ENCODE assay signal across 1 cellular context in the genomic region with DNA sequence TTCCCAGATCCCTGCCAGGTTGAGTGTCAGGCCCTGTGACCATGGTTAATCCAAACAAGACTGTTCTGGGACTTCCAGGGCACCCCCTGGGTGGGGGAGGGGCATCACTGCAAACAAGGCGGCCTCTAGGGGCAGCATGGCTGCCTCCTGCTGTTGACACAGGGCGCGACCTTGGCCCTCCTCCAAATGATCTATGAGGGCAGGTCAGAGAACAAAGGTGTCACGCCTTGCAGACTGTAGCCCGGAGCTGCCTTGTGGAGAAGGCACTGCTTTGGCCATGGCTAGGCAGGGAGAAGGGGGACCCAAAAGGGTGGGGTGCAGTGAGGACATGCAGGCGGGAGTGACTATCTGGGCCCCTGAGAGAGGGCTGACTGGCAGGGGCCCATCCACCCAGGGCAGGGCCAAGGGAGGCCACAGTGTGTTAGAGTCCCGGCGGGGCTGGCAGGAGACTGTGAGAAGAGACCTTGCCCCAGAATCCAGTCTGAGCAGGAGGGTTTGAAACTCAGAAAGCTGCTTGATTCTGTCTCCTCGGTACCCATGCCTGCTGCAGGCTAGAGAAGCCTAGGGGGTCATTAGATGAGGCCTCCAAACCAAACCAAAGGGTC.
TF ChIP-seq lines count a peak whose summit lies in the region.

No MANE protein-coding gene starts in this region.

TF ChIP-seq in HepG2, 621 proteins besides CTCF, POLR2A, EP300 and RAD21 (continued from another document and continues in another):
- TF ChIP-seq, protein P1, sequence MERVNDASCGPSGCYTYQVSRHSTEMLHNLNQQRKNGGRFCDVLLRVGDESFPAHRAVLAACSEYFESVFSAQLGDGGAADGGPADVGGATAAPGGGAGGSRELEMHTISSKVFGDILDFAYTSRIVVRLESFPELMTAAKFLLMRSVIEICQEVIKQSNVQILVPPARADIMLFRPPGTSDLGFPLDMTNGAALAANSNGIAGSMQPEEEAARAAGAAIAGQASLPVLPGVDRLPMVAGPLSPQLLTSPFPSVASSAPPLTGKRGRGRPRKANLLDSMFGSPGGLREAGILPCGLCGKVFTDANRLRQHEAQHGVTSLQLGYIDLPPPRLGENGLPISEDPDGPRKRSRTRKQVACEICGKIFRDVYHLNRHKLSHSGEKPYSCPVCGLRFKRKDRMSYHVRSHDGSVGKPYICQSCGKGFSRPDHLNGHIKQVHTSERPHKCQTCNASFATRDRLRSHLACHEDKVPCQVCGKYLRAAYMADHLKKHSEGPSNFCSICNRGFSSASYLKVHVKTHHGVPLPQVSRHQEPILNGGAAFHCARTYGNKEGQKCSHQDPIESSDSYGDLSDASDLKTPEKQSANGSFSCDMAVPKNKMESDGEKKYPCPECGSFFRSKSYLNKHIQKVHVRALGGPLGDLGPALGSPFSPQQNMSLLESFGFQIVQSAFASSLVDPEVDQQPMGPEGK (CRISPR knock-in tag; IDR thresholded peaks at IDR 0.05) = peak; percentile 95
- TF ChIP-seq, protein P2, sequence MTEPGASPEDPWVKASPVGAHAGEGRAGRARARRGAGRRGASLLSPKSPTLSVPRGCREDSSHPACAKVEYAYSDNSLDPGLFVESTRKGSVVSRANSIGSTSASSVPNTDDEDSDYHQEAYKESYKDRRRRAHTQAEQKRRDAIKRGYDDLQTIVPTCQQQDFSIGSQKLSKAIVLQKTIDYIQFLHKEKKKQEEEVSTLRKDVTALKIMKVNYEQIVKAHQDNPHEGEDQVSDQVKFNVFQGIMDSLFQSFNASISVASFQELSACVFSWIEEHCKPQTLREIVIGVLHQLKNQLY (CRISPR knock-in tag; IDR thresholded peaks at IDR 0.05) = peak; percentile 96
- peak; percentile 66; the same call in 1 of the 2 replicates for TF ChIP-seq ZBTB38 (CRISPR knock-in tag; IDR thresholded peaks at IDR 0.05)
- TF ChIP-seq, protein P3, sequence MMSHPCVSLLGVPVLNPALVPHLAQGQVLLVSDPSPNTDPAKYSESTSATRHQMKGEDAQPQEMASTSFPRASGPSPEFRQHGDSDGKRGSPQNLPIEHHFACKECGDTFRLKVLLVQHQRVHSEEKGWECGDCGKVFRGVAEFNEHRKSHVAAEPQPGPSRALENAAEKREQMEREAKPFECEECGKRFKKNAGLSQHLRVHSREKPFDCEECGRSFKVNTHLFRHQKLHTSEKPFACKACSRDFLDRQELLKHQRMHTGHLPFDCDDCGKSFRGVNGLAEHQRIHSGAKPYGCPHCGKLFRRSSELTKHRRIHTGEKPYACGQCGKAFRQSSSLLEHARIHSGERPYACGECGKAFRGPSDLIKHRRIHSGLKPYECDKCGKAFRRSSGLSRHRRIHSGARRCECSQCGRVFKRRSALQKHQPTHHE (CRISPR knock-in tag; IDR thresholded peaks at IDR 0.05; ENCODE audit: borderline replicate concordance) = no peak
- peak; percentile 74; the same call in 1 of the 2 replicates for TF ChIP-seq ZNF749 (CRISPR knock-in tag; IDR thresholded peaks at IDR 0.05; ENCODE audit: borderline replicate concordance)
- TF ChIP-seq, protein P4, sequence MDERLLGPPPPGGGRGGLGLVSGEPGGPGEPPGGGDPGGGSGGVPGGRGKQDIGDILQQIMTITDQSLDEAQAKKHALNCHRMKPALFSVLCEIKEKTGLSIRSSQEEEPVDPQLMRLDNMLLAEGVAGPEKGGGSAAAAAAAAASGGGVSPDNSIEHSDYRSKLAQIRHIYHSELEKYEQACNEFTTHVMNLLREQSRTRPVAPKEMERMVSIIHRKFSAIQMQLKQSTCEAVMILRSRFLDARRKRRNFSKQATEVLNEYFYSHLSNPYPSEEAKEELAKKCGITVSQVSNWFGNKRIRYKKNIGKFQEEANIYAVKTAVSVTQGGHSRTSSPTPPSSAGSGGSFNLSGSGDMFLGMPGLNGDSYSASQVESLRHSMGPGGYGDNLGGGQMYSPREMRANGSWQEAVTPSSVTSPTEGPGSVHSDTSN (CRISPR knock-in tag; IDR thresholded peaks at IDR 0.05) = no peak; the same call in 1 of the 2 replicates
- TF ChIP-seq SOX13 (IDR thresholded peaks at IDR 0.05) = peak; percentile 87
- TF ChIP-seq SOX13 (CRISPR knock-in tag; conservative IDR thresholded peaks at IDR 0.05 in 1 of 2, IDR thresholded peaks at IDR 0.05 in 1 of 2) = peak in 1 of 2 experiments; percentile 97; a peak in 2 of 4 replicates
- peak; percentile 95 for TF ChIP-seq FOXO1 (CRISPR knock-in tag; IDR thresholded peaks at IDR 0.05)
- TF ChIP-seq SAP130 (CRISPR knock-in tag; IDR thresholded peaks at IDR 0.05; ENCODE audit: low read depth) = peak; percentile 87
- TF ChIP-seq, protein P5, sequence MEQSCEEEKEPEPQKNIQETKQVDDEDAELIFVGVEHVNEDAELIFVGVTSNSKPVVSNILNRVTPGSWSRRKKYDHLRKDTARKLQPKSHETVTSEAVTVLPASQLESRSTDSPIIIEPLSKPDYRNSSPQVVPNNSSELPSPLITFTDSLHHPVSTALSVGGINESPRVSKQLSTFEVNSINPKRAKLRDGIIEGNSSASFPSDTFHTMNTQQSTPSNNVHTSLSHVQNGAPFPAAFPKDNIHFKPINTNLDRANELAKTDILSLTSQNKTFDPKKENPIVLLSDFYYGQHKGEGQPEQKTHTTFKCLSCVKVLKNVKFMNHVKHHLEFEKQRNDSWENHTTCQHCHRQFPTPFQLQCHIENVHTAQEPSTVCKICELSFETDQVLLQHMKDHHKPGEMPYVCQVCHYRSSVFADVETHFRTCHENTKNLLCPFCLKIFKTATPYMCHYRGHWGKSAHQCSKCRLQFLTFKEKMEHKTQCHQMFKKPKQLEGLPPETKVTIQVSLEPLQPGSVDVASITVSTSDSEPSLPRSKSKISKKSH (CRISPR knock-in tag; IDR thresholded peaks at IDR 0.05; ENCODE audit: borderline replicate concordance) = peak; percentile 72; the same call in 1 of the 2 replicates
- TF ChIP-seq ZNF232 (CRISPR knock-in tag; IDR thresholded peaks at IDR 0.05; ENCODE audit: borderline replicate concordance) = peak; percentile 57; the same call in 1 of the 2 replicates
- 0 out of 2 replicates have a peak, but pooled peaks have one; percentile 36 for TF ChIP-seq MAFG (CRISPR knock-in tag; IDR thresholded peaks at IDR 0.05)
- no peak for TF ChIP-seq AGO2 (optimal IDR thresholded peaks at IDR 0.05; ENCODE audit: low read depth, low read length)
- TF ChIP-seq, protein P6, sequence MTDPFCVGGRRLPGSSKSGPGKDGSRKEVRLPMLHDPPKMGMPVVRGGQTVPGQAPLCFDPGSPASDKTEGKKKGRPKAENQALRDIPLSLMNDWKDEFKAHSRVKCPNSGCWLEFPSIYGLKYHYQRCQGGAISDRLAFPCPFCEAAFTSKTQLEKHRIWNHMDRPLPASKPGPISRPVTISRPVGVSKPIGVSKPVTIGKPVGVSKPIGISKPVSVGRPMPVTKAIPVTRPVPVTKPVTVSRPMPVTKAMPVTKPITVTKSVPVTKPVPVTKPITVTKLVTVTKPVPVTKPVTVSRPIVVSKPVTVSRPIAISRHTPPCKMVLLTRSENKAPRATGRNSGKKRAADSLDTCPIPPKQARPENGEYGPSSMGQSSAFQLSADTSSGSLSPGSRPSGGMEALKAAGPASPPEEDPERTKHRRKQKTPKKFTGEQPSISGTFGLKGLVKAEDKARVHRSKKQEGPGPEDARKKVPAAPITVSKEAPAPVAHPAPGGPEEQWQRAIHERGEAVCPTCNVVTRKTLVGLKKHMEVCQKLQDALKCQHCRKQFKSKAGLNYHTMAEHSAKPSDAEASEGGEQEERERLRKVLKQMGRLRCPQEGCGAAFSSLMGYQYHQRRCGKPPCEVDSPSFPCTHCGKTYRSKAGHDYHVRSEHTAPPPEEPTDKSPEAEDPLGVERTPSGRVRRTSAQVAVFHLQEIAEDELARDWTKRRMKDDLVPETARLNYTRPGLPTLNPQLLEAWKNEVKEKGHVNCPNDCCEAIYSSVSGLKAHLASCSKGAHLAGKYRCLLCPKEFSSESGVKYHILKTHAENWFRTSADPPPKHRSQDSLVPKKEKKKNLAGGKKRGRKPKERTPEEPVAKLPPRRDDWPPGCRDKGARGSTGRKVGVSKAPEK (CRISPR knock-in tag; IDR thresholded peaks at IDR 0.05; ENCODE audit: borderline replicate concordance) = peak; percentile 92; the same call in 1 of the 2 replicates
- no peak for TF ChIP-seq ZNF713 (CRISPR knock-in tag; IDR thresholded peaks at IDR 0.05)
- TF ChIP-seq, protein P7, sequence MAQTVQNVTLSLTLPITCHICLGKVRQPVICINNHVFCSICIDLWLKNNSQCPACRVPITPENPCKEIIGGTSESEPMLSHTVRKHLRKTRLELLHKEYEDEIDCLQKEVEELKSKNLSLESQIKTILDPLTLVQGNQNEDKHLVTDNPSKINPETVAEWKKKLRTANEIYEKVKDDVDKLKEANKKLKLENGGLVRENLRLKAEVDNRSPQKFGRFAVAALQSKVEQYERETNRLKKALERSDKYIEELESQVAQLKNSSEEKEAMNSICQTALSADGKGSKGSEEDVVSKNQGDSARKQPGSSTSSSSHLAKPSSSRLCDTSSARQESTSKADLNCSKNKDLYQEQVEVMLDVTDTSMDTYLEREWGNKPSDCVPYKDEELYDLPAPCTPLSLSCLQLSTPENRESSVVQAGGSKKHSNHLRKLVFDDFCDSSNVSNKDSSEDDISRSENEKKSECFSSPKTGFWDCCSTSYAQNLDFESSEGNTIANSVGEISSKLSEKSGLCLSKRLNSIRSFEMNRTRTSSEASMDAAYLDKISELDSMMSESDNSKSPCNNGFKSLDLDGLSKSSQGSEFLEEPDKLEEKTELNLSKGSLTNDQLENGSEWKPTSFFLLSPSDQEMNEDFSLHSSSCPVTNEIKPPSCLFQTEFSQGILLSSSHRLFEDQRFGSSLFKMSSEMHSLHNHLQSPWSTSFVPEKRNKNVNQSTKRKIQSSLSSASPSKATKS (CRISPR knock-in tag; IDR thresholded peaks at IDR 0.05) = peak; percentile 95; the same call in 1 of the 2 replicates
- TF ChIP-seq MYC (CRISPR knock-in tag; IDR thresholded peaks at IDR 0.05; ENCODE audit: borderline replicate concordance) = peak; percentile 94
- TF ChIP-seq, protein P8, sequence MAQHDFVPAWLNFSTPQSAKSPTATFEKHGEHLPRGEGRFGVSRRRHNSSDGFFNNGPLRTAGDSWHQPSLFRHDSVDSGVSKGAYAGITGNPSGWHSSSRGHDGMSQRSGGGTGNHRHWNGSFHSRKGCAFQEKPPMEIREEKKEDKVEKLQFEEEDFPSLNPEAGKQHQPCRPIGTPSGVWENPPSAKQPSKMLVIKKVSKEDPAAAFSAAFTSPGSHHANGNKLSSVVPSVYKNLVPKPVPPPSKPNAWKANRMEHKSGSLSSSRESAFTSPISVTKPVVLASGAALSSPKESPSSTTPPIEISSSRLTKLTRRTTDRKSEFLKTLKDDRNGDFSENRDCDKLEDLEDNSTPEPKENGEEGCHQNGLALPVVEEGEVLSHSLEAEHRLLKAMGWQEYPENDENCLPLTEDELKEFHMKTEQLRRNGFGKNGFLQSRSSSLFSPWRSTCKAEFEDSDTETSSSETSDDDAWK (CRISPR knock-in tag; IDR thresholded peaks at IDR 0.05) = no peak
- TF ChIP-seq ZNF225 (CRISPR knock-in tag; IDR thresholded peaks at IDR 0.05) = peak; percentile 53; the same call in 1 of the 2 replicates
- TF ChIP-seq, protein P9, sequence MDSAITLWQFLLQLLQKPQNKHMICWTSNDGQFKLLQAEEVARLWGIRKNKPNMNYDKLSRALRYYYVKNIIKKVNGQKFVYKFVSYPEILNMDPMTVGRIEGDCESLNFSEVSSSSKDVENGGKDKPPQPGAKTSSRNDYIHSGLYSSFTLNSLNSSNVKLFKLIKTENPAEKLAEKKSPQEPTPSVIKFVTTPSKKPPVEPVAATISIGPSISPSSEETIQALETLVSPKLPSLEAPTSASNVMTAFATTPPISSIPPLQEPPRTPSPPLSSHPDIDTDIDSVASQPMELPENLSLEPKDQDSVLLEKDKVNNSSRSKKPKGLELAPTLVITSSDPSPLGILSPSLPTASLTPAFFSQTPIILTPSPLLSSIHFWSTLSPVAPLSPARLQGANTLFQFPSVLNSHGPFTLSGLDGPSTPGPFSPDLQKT (CRISPR knock-in tag; IDR thresholded peaks at IDR 0.05; ENCODE audit: borderline replicate concordance) = no peak
- TF ChIP-seq, protein P10, sequence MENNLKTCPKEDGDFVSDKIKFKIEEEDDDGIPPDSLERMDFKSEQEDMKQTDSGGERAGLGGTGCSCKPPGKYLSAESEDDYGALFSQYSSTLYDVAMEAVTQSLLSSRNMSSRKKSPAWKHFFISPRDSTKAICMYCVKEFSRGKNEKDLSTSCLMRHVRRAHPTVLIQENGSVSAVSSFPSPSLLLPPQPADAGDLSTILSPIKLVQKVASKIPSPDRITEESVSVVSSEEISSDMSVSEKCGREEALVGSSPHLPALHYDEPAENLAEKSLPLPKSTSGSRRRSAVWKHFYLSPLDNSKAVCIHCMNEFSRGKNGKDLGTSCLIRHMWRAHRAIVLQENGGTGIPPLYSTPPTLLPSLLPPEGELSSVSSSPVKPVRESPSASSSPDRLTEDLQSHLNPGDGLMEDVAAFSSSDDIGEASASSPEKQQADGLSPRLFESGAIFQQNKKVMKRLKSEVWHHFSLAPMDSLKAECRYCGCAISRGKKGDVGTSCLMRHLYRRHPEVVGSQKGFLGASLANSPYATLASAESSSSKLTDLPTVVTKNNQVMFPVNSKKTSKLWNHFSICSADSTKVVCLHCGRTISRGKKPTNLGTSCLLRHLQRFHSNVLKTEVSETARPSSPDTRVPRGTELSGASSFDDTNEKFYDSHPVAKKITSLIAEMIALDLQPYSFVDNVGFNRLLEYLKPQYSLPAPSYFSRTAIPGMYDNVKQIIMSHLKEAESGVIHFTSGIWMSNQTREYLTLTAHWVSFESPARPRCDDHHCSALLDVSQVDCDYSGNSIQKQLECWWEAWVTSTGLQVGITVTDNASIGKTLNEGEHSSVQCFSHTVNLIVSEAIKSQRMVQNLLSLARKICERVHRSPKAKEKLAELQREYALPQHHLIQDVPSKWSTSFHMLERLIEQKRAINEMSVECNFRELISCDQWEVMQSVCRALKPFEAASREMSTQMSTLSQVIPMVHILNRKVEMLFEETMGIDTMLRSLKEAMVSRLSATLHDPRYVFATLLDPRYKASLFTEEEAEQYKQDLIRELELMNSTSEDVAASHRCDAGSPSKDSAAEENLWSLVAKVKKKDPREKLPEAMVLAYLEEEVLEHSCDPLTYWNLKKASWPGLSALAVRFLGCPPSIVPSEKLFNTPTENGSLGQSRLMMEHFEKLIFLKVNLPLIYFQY (CRISPR knock-in tag; IDR thresholded peaks at IDR 0.05; ENCODE audit: borderline replicate concordance) = peak; percentile 28; the same call in 1 of the 2 replicates
- TF ChIP-seq ZNF160 (CRISPR knock-in tag; IDR thresholded peaks at IDR 0.05) = no peak; the same call in 1 of the 2 replicates
- TF ChIP-seq, protein P11, sequence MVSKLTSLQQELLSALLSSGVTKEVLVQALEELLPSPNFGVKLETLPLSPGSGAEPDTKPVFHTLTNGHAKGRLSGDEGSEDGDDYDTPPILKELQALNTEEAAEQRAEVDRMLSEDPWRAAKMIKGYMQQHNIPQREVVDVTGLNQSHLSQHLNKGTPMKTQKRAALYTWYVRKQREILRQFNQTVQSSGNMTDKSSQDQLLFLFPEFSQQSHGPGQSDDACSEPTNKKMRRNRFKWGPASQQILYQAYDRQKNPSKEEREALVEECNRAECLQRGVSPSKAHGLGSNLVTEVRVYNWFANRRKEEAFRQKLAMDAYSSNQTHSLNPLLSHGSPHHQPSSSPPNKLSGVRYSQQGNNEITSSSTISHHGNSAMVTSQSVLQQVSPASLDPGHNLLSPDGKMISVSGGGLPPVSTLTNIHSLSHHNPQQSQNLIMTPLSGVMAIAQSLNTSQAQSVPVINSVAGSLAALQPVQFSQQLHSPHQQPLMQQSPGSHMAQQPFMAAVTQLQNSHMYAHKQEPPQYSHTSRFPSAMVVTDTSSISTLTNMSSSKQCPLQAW (CRISPR knock-in tag; IDR thresholded peaks at IDR 0.05) = peak; percentile 98
- peak; percentile 92 for TF ChIP-seq HNRNPL (IDR thresholded peaks at IDR 0.05; ENCODE audit: low read depth, low read length)
- peak; percentile 99 for TF ChIP-seq ZNF556 (CRISPR knock-in tag; IDR thresholded peaks at IDR 0.05; ENCODE audit: borderline replicate concordance)
- peak; percentile 79 for TF ChIP-seq JUND (CRISPR knock-in tag; IDR thresholded peaks at IDR 0.05)
- peak; percentile 50; the same call in 1 of the 2 replicates for TF ChIP-seq CHD4 (IDR thresholded peaks at IDR 0.05; ENCODE audit: borderline replicate concordance, low read length)
- peak; percentile 77; the same call in 1 of the 2 replicates for TF ChIP-seq KLF12 (CRISPR knock-in tag; IDR thresholded peaks at IDR 0.05; ENCODE audit: borderline replicate concordance)
- TF ChIP-seq SIN3A (IDR thresholded peaks at IDR 0.05; ENCODE audit: borderline replicate concordance, low read depth, low read length) = no peak; the same call in 1 of the 2 replicates
